Comparison of ENCODE assay signal across 18 cellular contexts in the genomic region with DNA sequence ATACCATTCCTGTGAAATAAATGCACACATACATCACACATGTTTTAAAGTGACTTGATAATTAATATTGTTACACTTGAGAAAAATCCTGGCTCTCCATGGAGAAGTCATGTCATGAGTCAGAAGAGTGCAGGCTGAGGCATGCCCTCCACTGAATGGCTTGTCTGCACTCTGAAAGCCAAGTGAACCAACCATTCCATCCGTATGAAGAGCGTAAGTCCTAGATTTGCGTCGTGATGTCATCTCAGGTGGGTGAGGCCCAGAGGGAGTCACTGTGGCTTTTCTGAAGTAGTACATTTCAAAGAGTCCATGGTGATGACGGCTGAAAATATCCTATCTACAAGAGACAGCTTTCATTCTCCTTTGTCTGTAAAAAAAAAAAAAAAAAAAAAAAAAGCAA.
A peak's percentile ranks its signal among the peaks of the same experiment; 100 is the strongest.
DNase-seq lines count a peak whose midpoint lies in the region; ATAC-seq and TF ChIP-seq lines count a peak whose summit lies in the region.
"Had no signal": no experiment of that assay in that cellular context is flagged by ENCODE, and none has a peak within 500 bp of the region (broad histone marks: within the 10 kb centered on the region; RNA-seq: fewer than 3 reads in every experiment).

No MANE protein-coding gene starts in this region.

- H3K27ac Mint-ChIP-seq in MCF 10A (ENCODE audit: low read depth, unreplicated experiment), result peak overlapping the region; percentile 94
- H3K27ac Mint-ChIP-seq: endodermal cell; H9; progenitor cell of endocrine pancreas; T-helper 1 cell treated with Interleukin-12 subunit alpha and Interleukin-12 subunit beta and Interleukin-4 antibody, amounts not matched to agents 30 μg/mL and 1 μg/mL, for 36 hours had no signal

- peaks cover 22% of the 10 kb centered on the region for H3K4me1 Mint-ChIP-seq in MCF 10A (ENCODE audit: insufficient read depth, unreplicated experiment)
- H3K4me1 Mint-ChIP-seq: H9 had no signal

- H3K79me2 ChIP-seq in osteoblast (ENCODE audit: insufficient read depth, low read length), result no peaks in the 10 kb centered on the region

- DNase-seq in DMS79 treated with DMSO at 0.1 percent for 48 hours (lab: John Stamatoyannopoulos, UW), result peak; percentile 20
- peak; percentile 36 for DNase-seq in MG63
- peak; percentile 95 for DNase-seq in MCF 10A (ENCODE audit: unreplicated experiment)
- no peak for DNase-seq in osteoblast (ENCODE audit: insufficient read length, low spot score, missing footprints)
- DNase-seq in left colon, result no peak
- DNase-seq: activated CD4-positive, alpha-beta T cell treated with anti-CD3 and anti-CD28 coated beads for 4 hours; activated T-cell treated with anti-CD3 and anti-CD28 coated beads for 4 hours; endodermal cell; glutamatergic neuron; H9; islet precursor cell; NCI-H446; tibial artery had no signal

- H3K27me3 ChIP-seq in MG63 (no peaks in the 10 kb centered on the region), osteoblast (ENCODE audit: insufficient read depth, low read length) (no peaks in the 10 kb centered on the region)
- H3K27me3 ChIP-seq: BLaER1, tibial artery had no signal

- POLR2A ChIA-PET in MCF 10A (lab: Yijun Ruan, JAX), result interaction anchor here (0.6 to 3.3 kb wide), 23 partner anchors 10 to 1509 kb away, joined by 3 to 42 read pairs (median 5); a partner anchor contains a TSS

- H3K4me2 ChIP-seq in osteoblast (ENCODE audit: insufficient read depth, low read length), result no peak overlapping the region
- H3K4me2 ChIP-seq: BLaER1 had no signal

- H3K9me3 ChIP-seq in MG63 (peaks cover 8% of the 10 kb centered on the region), osteoblast (ENCODE audit: low read depth, low read length) (no peaks in the 10 kb centered on the region)

- H3K4me1 ChIP-seq in osteoblast (ENCODE audit: insufficient read depth, low read length), result no peaks in the 10 kb centered on the region

- no peaks in the 10 kb centered on the region for H3K36me3 ChIP-seq in MG63
- H3K36me3 ChIP-seq in osteoblast (ENCODE audit: insufficient read depth, low read length), result no peaks in the 10 kb centered on the region
- H3K36me3 ChIP-seq: BLaER1, tibial artery had no signal

- CTCF ChIA-PET in MCF 10A (lab: Yijun Ruan, JAX), result interaction anchor here (0.6 to 1.8 kb wide), 4 partner anchors 78 to 1078 kb away, joined by 3 to 7 read pairs (median 4); no protein-coding TSS in a partner anchor

- intact Hi-C loops in MCF 10A (cut with micrococcal nuclease), result loop anchor here (2.0 kb wide), 1 partner anchor 82 kb away; no protein-coding TSS in a partner anchor
- intact Hi-C loops in left colon (cut with DNase I, micrococcal nuclease), result no loop called here

- H3K9me3 Mint-ChIP-seq in MCF 10A (ENCODE audit: unreplicated experiment), result peaks cover 8% of the 10 kb centered on the region

- H2AFZ ChIP-seq in osteoblast (ENCODE audit: low read length), result peak overlapping the region; percentile 48

- BruUV-seq in MCF 10A (replicated peaks; lab: Mats Ljungman, UMichigan), result no TSS peak

- no peaks in the 10 kb centered on the region for H3K27me3 Mint-ChIP-seq in MCF 10A (ENCODE audit: insufficient read depth, unreplicated experiment)

- no peaks in the 10 kb centered on the region for H3K36me3 Mint-ChIP-seq in MCF 10A (ENCODE audit: insufficient read depth, unreplicated experiment)

- H4K20me1 ChIP-seq in osteoblast (ENCODE audit: insufficient read depth, low read length), result no peaks in the 10 kb centered on the region
- H4K20me1 ChIP-seq: BLaER1 had no signal

- H3K27ac ChIP-seq in osteoblast (ENCODE audit: low read depth, low read length), result no peak overlapping the region
- H3K27ac ChIP-seq: BLaER1, tibial artery had no signal

- TF ChIP-seq CTCF in MCF 10A (IDR thresholded peaks at IDR 0.05; ENCODE audit: unreplicated experiment) (no peak), osteoblast (IDR thresholded peaks at IDR 0.05; ENCODE audit: extremely low read depth, low read depth, low read length) (no peak)

- peak overlapping the region; percentile 51 for H3K4me3 Mint-ChIP-seq in MCF 10A (ENCODE audit: unreplicated experiment)
- H3K4me3 Mint-ChIP-seq: endodermal cell; H9; T-helper 1 cell treated with Interleukin-12 subunit alpha and Interleukin-12 subunit beta and Interleukin-4 antibody, amounts not matched to agents 30 μg/mL and 1 μg/mL, for 36 hours had no signal

- H3K4me3 ChIP-seq in MG63 (no peak overlapping the region), osteoblast (ENCODE audit: insufficient read depth, low read length) (no peak overlapping the region)
- H3K4me3 ChIP-seq: BLaER1, tibial artery had no signal

- ATAC-seq in HG03139 (IDR thresholded peaks at IDR 0.05; ENCODE audit: unreplicated experiment) (no peak), left colon (no peak), GM18861 (IDR thresholded peaks at IDR 0.05; ENCODE audit: unreplicated experiment) (no peak)

Comparison
In these comparisons a context has a peak if more than half of its experiments do, and no peak if none do; other contexts are left out.
1. DNase-seq: peak in DMS79 treated with DMSO at 0.1 percent for 48 hours (single experiment), MG63 (single experiment) and MCF 10A (single experiment); none in osteoblast (single experiment) and left colon (0 of 2).